1 cellular context compared by ENCODE assay signal in the genomic region with DNA sequence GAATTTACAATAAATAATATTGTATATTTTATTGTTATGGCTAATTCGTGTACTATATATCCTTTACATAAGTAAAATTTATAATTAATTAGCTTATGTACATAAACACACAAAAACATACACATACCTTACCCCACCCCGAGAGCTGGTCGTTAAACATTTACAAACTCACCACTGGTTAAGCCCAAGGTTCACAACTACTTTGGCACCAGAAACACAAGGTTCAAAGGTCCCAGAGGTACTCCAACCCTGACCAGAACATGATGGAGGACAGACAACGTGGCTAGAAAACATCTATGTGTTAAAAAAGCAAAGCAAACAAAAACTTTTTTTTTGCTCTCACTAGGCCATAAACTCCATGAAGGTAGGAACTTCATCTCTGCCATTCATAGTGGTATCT.
TF ChIP-seq lines count a peak whose summit lies in the region.

No MANE protein-coding gene starts in this region.

TF ChIP-seq in HepG2, 621 proteins besides CTCF, POLR2A, EP300 and RAD21 (continued from another document and continues in another):
- TF ChIP-seq, protein P1, sequence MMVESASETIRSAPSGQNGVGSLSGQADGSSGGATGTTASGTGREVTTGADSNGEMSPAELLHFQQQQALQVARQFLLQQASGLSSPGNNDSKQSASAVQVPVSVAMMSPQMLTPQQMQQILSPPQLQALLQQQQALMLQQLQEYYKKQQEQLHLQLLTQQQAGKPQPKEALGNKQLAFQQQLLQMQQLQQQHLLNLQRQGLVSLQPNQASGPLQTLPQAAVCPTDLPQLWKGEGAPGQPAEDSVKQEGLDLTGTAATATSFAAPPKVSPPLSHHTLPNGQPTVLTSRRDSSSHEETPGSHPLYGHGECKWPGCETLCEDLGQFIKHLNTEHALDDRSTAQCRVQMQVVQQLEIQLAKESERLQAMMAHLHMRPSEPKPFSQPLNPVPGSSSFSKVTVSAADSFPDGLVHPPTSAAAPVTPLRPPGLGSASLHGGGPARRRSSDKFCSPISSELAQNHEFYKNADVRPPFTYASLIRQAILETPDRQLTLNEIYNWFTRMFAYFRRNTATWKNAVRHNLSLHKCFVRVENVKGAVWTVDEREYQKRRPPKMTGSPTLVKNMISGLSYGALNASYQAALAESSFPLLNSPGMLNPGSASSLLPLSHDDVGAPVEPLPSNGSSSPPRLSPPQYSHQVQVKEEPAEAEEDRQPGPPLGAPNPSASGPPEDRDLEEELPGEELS (CRISPR knock-in tag; IDR thresholded peaks at IDR 0.05) = peak; percentile 82
- TF ChIP-seq CCDC6 (CRISPR knock-in tag; IDR thresholded peaks at IDR 0.05) = no peak
- TF ChIP-seq, protein P2, sequence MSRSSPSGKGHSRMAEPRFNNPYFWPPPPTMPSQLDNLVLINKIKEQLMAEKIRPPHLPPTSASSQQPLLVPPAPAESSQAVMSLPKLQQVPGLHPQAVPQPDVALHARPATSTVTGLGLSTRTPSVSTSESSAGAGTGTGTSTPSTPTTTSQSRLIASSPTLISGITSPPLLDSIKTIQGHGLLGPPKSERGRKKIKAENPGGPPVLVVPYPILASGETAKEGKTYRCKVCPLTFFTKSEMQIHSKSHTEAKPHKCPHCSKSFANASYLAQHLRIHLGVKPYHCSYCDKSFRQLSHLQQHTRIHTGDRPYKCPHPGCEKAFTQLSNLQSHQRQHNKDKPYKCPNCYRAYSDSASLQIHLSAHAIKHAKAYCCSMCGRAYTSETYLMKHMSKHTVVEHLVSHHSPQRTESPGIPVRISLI (CRISPR knock-in tag; IDR thresholded peaks at IDR 0.05; ENCODE audit: borderline replicate concordance) = 0 out of 2 replicates have a peak, but pooled peaks have one; percentile 34
- no peak for TF ChIP-seq KLF6 (CRISPR knock-in tag; IDR thresholded peaks at IDR 0.05)
- TF ChIP-seq ZBTB10 (CRISPR knock-in tag; IDR thresholded peaks at IDR 0.05; ENCODE audit: borderline replicate concordance) = no peak
- TF ChIP-seq ATF2 (CRISPR knock-in tag; IDR thresholded peaks at IDR 0.05) = no peak
- TF ChIP-seq DMAP1 (CRISPR knock-in tag; IDR thresholded peaks at IDR 0.05) = 0 out of 2 replicates have a peak, but pooled peaks have one; percentile 47
- peak; percentile 49 for TF ChIP-seq FOXA3 (CRISPR knock-in tag; IDR thresholded peaks at IDR 0.05)
- TF ChIP-seq, protein P3, sequence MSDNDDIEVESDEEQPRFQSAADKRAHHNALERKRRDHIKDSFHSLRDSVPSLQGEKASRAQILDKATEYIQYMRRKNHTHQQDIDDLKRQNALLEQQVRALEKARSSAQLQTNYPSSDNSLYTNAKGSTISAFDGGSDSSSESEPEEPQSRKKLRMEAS (IDR thresholded peaks at IDR 0.05) = peak; percentile 55; the same call in 1 of the 2 replicates
- no peak for TF ChIP-seq ZNF839 (CRISPR knock-in tag; IDR thresholded peaks at IDR 0.05; ENCODE audit: borderline replicate concordance)
- TF ChIP-seq, protein P4, sequence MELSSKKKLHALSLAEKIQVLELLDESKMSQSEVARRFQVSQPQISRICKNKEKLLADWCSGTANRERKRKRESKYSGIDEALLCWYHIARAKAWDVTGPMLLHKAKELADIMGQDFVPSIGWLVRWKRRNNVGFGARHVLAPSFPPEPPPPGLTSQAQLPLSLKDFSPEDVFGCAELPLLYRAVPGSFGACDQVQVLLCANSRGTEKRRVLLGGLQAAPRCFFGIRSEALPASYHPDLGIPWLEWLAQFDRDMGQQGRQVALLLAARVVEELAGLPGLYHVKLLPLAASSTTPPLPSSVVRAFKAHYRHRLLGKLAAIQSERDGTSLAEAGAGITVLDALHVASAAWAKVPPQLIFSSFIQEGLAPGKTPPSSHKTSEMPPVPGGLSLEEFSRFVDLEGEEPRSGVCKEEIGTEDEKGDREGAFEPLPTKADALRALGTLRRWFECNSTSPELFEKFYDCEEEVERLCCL (CRISPR knock-in tag; IDR thresholded peaks at IDR 0.05; ENCODE audit: borderline replicate concordance) = no peak
- 0 out of 2 replicates have a peak, but pooled peaks have one; percentile 35 for TF ChIP-seq RBFOX2 (IDR thresholded peaks at IDR 0.05; ENCODE audit: low read depth, low read length)
- TF ChIP-seq SMYD3 (CRISPR knock-in tag; IDR thresholded peaks at IDR 0.05) = no peak
- TF ChIP-seq HNF4G (IDR thresholded peaks at IDR 0.05; ENCODE audit: borderline replicate concordance, low read depth, low read length) = peak; percentile 82
- peak; percentile 65; the same call in 1 of the 2 replicates for TF ChIP-seq HNF4G (CRISPR knock-in tag; IDR thresholded peaks at IDR 0.05; ENCODE audit: borderline replicate concordance, low read depth)
- peak; percentile 32 for TF ChIP-seq YY1 (IDR thresholded peaks at IDR 0.05; ENCODE audit: insufficient read depth, insufficient replicate concordance, low read depth, low read length)
- TF ChIP-seq POLR2AphosphoS5 (IDR thresholded peaks at IDR 0.05; ENCODE audit: low read depth, low read length) = 0 out of 2 replicates have a peak, but pooled peaks have one; percentile 32
- TF ChIP-seq TOE1 (CRISPR knock-in tag; IDR thresholded peaks at IDR 0.05) = no peak
- TF ChIP-seq PRPF4 (IDR thresholded peaks at IDR 0.05; ENCODE audit: low read depth, low read length, poor library complexity, severe bottlenecking) = no peak
- 0 out of 2 replicates have a peak, but pooled peaks have one; percentile 42 for TF ChIP-seq ZNF644 (CRISPR knock-in tag; IDR thresholded peaks at IDR 0.05; ENCODE audit: low read depth)
- TF ChIP-seq ZNF503 (CRISPR knock-in tag; IDR thresholded peaks at IDR 0.05) = 0 out of 2 replicates have a peak, but pooled peaks have one; percentile 25
- no peak for TF ChIP-seq ZNF232 (CRISPR knock-in tag; IDR thresholded peaks at IDR 0.05; ENCODE audit: borderline replicate concordance)
- peak; percentile 31; the same call in 1 of the 2 replicates for TF ChIP-seq CREM (IDR thresholded peaks at IDR 0.05)
- TF ChIP-seq CREM (CRISPR knock-in tag; IDR thresholded peaks at IDR 0.05) = no peak
- peak; percentile 27; the same call in 1 of the 2 replicates for TF ChIP-seq RXRB (CRISPR knock-in tag; IDR thresholded peaks at IDR 0.05; ENCODE audit: borderline replicate concordance)
- no peak for TF ChIP-seq ZNF800 (CRISPR knock-in tag; IDR thresholded peaks at IDR 0.05)
- TF ChIP-seq FOXA1 (IDR thresholded peaks at IDR 0.05) = 0 out of 2 replicates have a peak, but pooled peaks have one; percentile 15
- no peak for TF ChIP-seq FOXA1 (CRISPR knock-in tag; IDR thresholded peaks at IDR 0.05)
- no peak for TF ChIP-seq HINFP (CRISPR knock-in tag; IDR thresholded peaks at IDR 0.05; ENCODE audit: low read depth)
- TF ChIP-seq ZNF598 (CRISPR knock-in tag; IDR thresholded peaks at IDR 0.05; ENCODE audit: borderline replicate concordance) = no peak
- TF ChIP-seq TEAD3 (CRISPR knock-in tag; optimal IDR thresholded peaks at IDR 0.05; ENCODE audit: borderline replicate concordance) = peak; percentile 29
- TF ChIP-seq, protein P5, sequence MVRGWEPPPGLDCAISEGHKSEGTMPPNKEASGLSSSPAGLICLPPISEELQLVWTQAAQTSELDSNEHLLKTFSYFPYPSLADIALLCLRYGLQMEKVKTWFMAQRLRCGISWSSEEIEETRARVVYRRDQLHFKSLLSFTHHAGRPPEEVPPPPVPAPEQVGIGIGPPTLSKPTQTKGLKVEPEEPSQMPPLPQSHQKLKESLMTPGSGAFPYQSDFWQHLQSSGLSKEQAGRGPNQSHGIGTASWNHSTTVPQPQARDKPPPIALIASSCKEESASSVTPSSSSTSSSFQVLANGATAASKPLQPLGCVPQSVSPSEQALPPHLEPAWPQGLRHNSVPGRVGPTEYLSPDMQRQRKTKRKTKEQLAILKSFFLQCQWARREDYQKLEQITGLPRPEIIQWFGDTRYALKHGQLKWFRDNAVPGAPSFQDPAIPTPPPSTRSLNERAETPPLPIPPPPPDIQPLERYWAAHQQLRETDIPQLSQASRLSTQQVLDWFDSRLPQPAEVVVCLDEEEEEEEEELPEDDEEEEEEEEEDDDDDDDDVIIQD (CRISPR knock-in tag; IDR thresholded peaks at IDR 0.05; ENCODE audit: low read depth) = 0 out of 2 replicates have a peak, but pooled peaks have one; percentile 34
- no peak for TF ChIP-seq ZNF224 (CRISPR knock-in tag; IDR thresholded peaks at IDR 0.05)
- no peak for TF ChIP-seq ZNF33A (CRISPR knock-in tag; IDR thresholded peaks at IDR 0.05; ENCODE audit: borderline replicate concordance)
- TF ChIP-seq MXD4 (CRISPR knock-in tag; IDR thresholded peaks at IDR 0.05) = no peak
- TF ChIP-seq, protein P6, sequence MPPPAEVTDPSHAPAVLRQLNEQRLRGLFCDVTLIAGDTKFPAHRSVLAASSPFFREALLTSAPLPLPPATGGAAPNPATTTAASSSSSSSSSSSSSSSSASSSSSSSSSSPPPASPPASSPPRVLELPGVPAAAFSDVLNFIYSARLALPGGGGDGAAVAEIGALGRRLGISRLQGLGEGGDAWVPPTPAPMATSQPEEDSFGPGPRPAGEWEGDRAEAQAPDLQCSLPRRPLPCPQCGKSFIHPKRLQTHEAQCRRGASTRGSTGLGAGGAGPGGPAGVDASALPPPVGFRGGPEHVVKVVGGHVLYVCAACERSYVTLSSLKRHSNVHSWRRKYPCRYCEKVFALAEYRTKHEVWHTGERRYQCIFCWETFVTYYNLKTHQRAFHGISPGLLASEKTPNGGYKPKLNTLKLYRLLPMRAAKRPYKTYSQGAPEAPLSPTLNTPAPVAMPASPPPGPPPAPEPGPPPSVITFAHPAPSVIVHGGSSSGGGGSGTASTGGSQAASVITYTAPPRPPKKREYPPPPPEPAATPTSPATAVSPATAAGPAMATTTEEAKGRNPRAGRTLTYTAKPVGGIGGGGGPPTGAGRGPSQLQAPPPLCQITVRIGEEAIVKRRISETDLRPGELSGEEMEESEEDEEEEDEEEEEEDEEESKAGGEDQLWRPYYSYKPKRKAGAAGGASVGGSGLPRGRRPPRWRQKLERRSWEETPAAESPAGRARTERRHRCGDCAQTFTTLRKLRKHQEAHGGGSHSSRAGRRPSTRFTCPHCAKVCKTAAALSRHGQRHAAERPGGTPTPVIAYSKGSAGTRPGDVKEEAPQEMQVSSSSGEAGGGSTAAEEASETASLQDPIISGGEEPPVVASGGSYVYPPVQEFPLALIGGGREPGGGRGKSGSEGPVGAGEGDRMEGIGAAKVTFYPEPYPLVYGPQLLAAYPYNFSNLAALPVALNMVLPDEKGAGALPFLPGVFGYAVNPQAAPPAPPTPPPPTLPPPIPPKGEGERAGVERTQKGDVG (CRISPR knock-in tag; IDR thresholded peaks at IDR 0.05; ENCODE audit: borderline replicate concordance) = no peak
